Comparison of ENCODE assay signal across 10 cellular contexts in the genomic region with DNA sequence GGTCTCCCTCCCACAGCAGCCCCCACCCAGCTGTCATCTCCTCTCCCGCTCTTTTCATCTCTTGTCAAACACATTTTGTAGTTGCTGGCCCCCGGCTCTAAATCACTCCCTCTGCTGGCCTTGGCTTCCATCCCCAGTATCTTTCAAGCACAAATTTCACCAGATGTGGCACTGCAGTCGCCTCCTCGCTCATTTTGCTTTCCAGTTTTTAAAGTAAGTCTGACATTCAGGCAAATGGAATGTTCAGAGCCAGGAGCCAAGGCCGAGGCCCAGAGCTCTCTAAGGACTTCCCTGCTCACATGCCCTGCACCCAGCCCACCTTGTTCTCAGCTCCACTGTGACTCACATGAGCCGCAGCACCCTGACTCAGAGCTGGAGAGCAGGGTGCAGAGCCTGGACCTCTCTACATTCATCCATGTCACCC.
A peak's percentile ranks its signal among the peaks of the same experiment; 100 is the strongest.
DNase-seq lines count a peak whose midpoint lies in the region; ATAC-seq, FAIRE-seq and TF ChIP-seq lines count a peak whose summit lies in the region.
"Had no signal": no experiment of that assay in that cellular context is flagged by ENCODE, and none has a peak within 500 bp of the region (broad histone marks: within the 10 kb centered on the region; RNA-seq: fewer than 3 reads in every experiment).

No MANE protein-coding gene starts in this region.

- no peaks in the 10 kb centered on the region for H3K27me3 ChIP-seq in astrocyte (ENCODE audit: insufficient read depth, low read length)
- no peaks in the 10 kb centered on the region for H3K27me3 ChIP-seq in aorta (ENCODE audit: control insufficient read depth in 1 of 2, insufficient read depth in 2 of 2, low read length in 1 of 2)
- H3K27me3 ChIP-seq in vagina, result no peaks in the 10 kb centered on the region

- no peak overlapping the region for H2AFZ ChIP-seq in astrocyte (ENCODE audit: low read depth, low read length)

- H3K9me3 ChIP-seq in astrocyte (ENCODE audit: insufficient read depth, low read depth, low read length) (no peaks in the 10 kb centered on the region), aorta (ENCODE audit: control insufficient read depth, low read length) (no peaks in the 10 kb centered on the region), vagina (no peaks in the 10 kb centered on the region)

- peaks cover 10% of the 10 kb centered on the region for H3K27me3 Mint-ChIP-seq in astrocyte (ENCODE audit: low read depth, unreplicated experiment)

- no peak overlapping the region for H3K4me3 ChIP-seq in astrocyte (ENCODE audit: insufficient read depth, low read depth, low read length)
- no peak overlapping the region for H3K4me3 ChIP-seq in aorta (ENCODE audit: low read length in 2 of 2)
- no peak overlapping the region for H3K4me3 ChIP-seq in vagina

- no peaks in the 10 kb centered on the region for H3K9me3 Mint-ChIP-seq in astrocyte (ENCODE audit: unreplicated experiment)
- H3K9me3 Mint-ChIP-seq: activated CD8-positive, alpha-beta T cell treated with anti-CD3 and anti-CD28 coated beads for 36 hours had no signal

- H3K27ac Mint-ChIP-seq in astrocyte (ENCODE audit: unreplicated experiment), result no peak overlapping the region
- H3K27ac Mint-ChIP-seq: activated CD8-positive, alpha-beta T cell treated with anti-CD3 and anti-CD28 coated beads for 36 hours had no signal

- H4K20me1 ChIP-seq in astrocyte (ENCODE audit: insufficient read depth, low read length), result no peaks in the 10 kb centered on the region

- H3K36me3 ChIP-seq in astrocyte (ENCODE audit: insufficient read depth, low read length) (no peaks in the 10 kb centered on the region), aorta (ENCODE audit: control insufficient read depth in 1 of 2, insufficient read depth in 2 of 2, low read length in 1 of 2) (no peaks in the 10 kb centered on the region), vagina (no peaks in the 10 kb centered on the region)

- intact Hi-C loops in aorta (cut with DNase I) (loop anchor here (10.0 kb wide), 1 partner anchor 355 kb away; no protein-coding TSS in a partner anchor), vagina (cut with DNase I) (no loop called here)

- H3K9ac ChIP-seq in astrocyte (ENCODE audit: low read length), result no peak overlapping the region

- no peak overlapping the region for H3K4me3 Mint-ChIP-seq in astrocyte (ENCODE audit: unreplicated experiment)
- H3K4me3 Mint-ChIP-seq: activated CD8-positive, alpha-beta T cell treated with anti-CD3 and anti-CD28 coated beads for 36 hours had no signal

- FAIRE-seq in astrocyte (lab: Jason Lieb, UNC), result peak; percentile 63

- H3K79me2 ChIP-seq in astrocyte (ENCODE audit: insufficient read depth, low read length), result no peaks in the 10 kb centered on the region

- H3K27ac ChIP-seq in astrocyte (ENCODE audit: low read depth, low read length), result no peak overlapping the region
- peak overlapping the region in 1 of 2 donors; percentile 11 for H3K27ac ChIP-seq in aorta (ENCODE audit: low read depth in 1 of 2, low read length in 2 of 2)
- H3K27ac ChIP-seq in vagina, result no peak overlapping the region

- WGBS in aorta, 2 donors, result 6 to 8% methylated on average over 6 of the region's 6 CpGs

- peak; percentile 85 for ATAC-seq in aorta (ENCODE audit: low FRiP score)
- ATAC-seq: activated CD8-positive, alpha-beta T cell treated with anti-CD3 and anti-CD28 coated beads for 36 hours had no signal

- H3K4me2 ChIP-seq in astrocyte (ENCODE audit: low read length), result no peak overlapping the region

- no peaks in the 10 kb centered on the region for H3K4me1 ChIP-seq in astrocyte (ENCODE audit: insufficient read depth, low read length)
- no peaks in the 10 kb centered on the region for H3K4me1 ChIP-seq in aorta (ENCODE audit: control insufficient read depth in 1 of 2, insufficient read depth in 2 of 2, low read length in 2 of 2)
- H3K4me1 ChIP-seq in vagina, result peaks cover 6% of the 10 kb centered on the region

- H3K36me3 Mint-ChIP-seq in astrocyte (ENCODE audit: low read depth, unreplicated experiment), result no peaks in the 10 kb centered on the region

- DNase-seq in stimulated activated CD4-positive, alpha-beta T cell treated with anti-CD3 and anti-CD28 coated beads, Interleukin-1b, Interleukin-23, amount 100 ng/mL, for 48 hours, result peak; percentile 8
- DNase-seq in stimulated activated CD4-positive, alpha-beta T cell treated with anti-CD3 and anti-CD28 coated beads, Interleukin-4, amount 100 ng/mL, for 24 hours, result no peak
- DNase-seq in astrocyte (ENCODE audit: low read depth) (peak; percentile 33), iPS-NIHi11 (ENCODE audit: low spot score) (peak; percentile 29), aorta (peak; percentile 87 to 91), vagina (ENCODE audit: extremely low spot score in 2 of 2) (no peak), MV-4-11 (lab: John Stamatoyannopoulos, UW) (no peak), NCI-H2171 treated with DMSO at 0.1 percent for 48 hours (lab: John Stamatoyannopoulos, UW) (no peak)
- DNase-seq: activated CD8-positive, alpha-beta T cell treated with anti-CD3 and anti-CD28 coated beads for 36 hours; COR-L47 had no signal

- no peak for TF ChIP-seq POLR2A in vagina (IDR thresholded peaks at IDR 0.05)

- peaks cover 5% of the 10 kb centered on the region for H3K4me1 Mint-ChIP-seq in astrocyte (ENCODE audit: low read depth, unreplicated experiment)

- TF ChIP-seq CTCF in astrocyte (IDR thresholded peaks at IDR 0.05; ENCODE audit: insufficient read depth, low read depth, low read length), result peak; percentile 13
- no peak for TF ChIP-seq CTCF in vagina (IDR thresholded peaks at IDR 0.05)

Comparison
In these comparisons a context has a peak if more than half of its experiments do, and no peak if none do; other contexts are left out.
1. DNase-seq: peak in stimulated activated CD4-positive, alpha-beta T cell treated with anti-CD3 and anti-CD28 coated beads, Interleukin-1b, Interleukin-23, amount 100 ng/mL, for 48 hours (single experiment), astrocyte (single experiment), iPS-NIHi11 (single experiment) and aorta (2 of 2); none in stimulated activated CD4-positive, alpha-beta T cell treated with anti-CD3 and anti-CD28 coated beads, Interleukin-4, amount 100 ng/mL, for 24 hours (single experiment), vagina (0 of 2), MV-4-11 (single experiment) and NCI-H2171 treated with DMSO at 0.1 percent for 48 hours (single experiment).